ENCODE assay signal across 9 cellular contexts in the genomic region with DNA sequence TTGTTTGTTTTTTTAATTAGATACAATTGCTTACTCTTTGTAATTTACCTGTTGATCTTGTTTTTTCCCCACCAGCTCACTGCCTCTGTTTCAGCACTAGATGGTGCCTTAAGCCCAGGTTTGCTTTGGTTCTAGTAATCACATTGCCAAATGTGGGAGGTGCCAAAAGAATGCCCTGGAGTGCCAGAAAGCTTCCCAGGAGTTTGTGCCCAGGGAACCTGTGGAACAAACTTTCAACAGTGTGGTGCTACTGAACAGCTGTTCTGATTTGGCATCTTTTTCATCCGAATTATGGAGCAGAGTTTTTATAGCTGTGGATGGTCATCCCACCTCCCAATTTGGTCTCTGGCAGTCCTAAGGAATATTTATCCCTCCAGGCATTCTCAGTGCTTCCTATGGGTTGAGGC.
DNase-seq lines count a peak whose midpoint lies in the region; ATAC-seq and TF ChIP-seq lines count a peak whose summit lies in the region.
"Had no signal": no experiment of that assay in that cellular context is flagged by ENCODE, and none has a peak within 500 bp of the region (broad histone marks: within the 10 kb centered on the region; RNA-seq: fewer than 3 reads in every experiment).

No MANE protein-coding gene starts in this region.

- no peak for TF ChIP-seq EP300 in sigmoid colon (IDR thresholded peaks at IDR 0.05)

- H3K79me2 ChIP-seq in OCI-LY7 (ENCODE audit: insufficient read depth, low read depth, low read length) = no peaks in the 10 kb centered on the region

- TF ChIP-seq POLR2A in sigmoid colon (IDR thresholded peaks at IDR 0.05) = no peak
- no peak for TF ChIP-seq POLR2A in Peyer's patch (IDR thresholded peaks at IDR 0.05)

- no peak for ATAC-seq in GM18861 (IDR thresholded peaks at IDR 0.05; ENCODE audit: unreplicated experiment)

- H3K36me3 ChIP-seq in OCI-LY7 (ENCODE audit: insufficient read depth, low read length) (no peaks in the 10 kb centered on the region), sigmoid colon (no peaks in the 10 kb centered on the region), Peyer's patch (no peaks in the 10 kb centered on the region)

- H2AFZ ChIP-seq in OCI-LY7 (ENCODE audit: low read length) = no peak overlapping the region

- DNase-seq in DMS153 treated with DMSO at 0.1 percent for 48 hours (lab: John Stamatoyannopoulos, UW; ENCODE audit: unreplicated experiment) = peak; percentile 0
- no peak for DNase-seq in DMS153 (lab: John Stamatoyannopoulos, UW)
- DNase-seq in OCI-LY7 (ENCODE audit: low spot score) = peak; percentile 3
- peak; percentile 37 for DNase-seq in fibroblast of villous mesenchyme (ENCODE audit: low read depth)
- DNase-seq in retinal pigment epithelial cell (ENCODE audit: low read depth) = peak; percentile 26
- DNase-seq in sigmoid colon = no peak
- no peak for DNase-seq in Peyer's patch
- DNase-seq: NCI-H1694 had no signal

- H4K20me1 ChIP-seq in OCI-LY7 (ENCODE audit: insufficient read depth, low read length) = no peaks in the 10 kb centered on the region

- CTCF ChIA-PET in OCI-LY7 (lab: Charles Lee; ENCODE audit: unreplicated experiment) = no interaction called here

- H3K4me1 ChIP-seq in OCI-LY7 (ENCODE audit: insufficient read depth, low read length, poor library complexity, severe bottlenecking) = no peaks in the 10 kb centered on the region
- H3K4me1 ChIP-seq in sigmoid colon = no peaks in the 10 kb centered on the region
- no peaks in the 10 kb centered on the region for H3K4me1 ChIP-seq in Peyer's patch

- H3K9me2 ChIP-seq in OCI-LY7 (ENCODE audit: insufficient read depth, low read length) = no peaks in the 10 kb centered on the region

- intact Hi-C loops in OCI-LY7 (cut with micrococcal nuclease; ENCODE audit: unreplicated experiment) (no loop called here), sigmoid colon (cut with DNase I) (no loop called here)

- H3K4me3 ChIP-seq in OCI-LY7 (ENCODE audit: low read depth, low read length, poor library complexity, severe bottlenecking) = no peak overlapping the region
- H3K4me3 ChIP-seq in fibroblast of villous mesenchyme (ENCODE audit: low read depth, low read length) = no peak overlapping the region
- H3K4me3 ChIP-seq in retinal pigment epithelial cell (ENCODE audit: low read length) = no peak overlapping the region
- no peak overlapping the region for H3K4me3 ChIP-seq in sigmoid colon
- H3K4me3 ChIP-seq in Peyer's patch = no peak overlapping the region

- H3K9me3 ChIP-seq in OCI-LY7 (ENCODE audit: low read length) (no peaks in the 10 kb centered on the region), sigmoid colon (no peaks in the 10 kb centered on the region), Peyer's patch (no peaks in the 10 kb centered on the region)

- POLR2A ChIA-PET in OCI-LY7 (lab: Charles Lee) = interaction anchor here (0.7 to 1.3 kb wide), 2 partner anchors 9 to 1197 kb away, joined by 4 read pairs; no protein-coding TSS in a partner anchor

- H3K27ac ChIP-seq in OCI-LY7 (ENCODE audit: low read depth, low read length, poor library complexity, severe bottlenecking) (no peak overlapping the region), sigmoid colon (no peak overlapping the region), Peyer's patch (no peak overlapping the region)

- no TSS peak for BruUV-seq in OCI-LY7 (replicated peaks; lab: Mats Ljungman, UMichigan)

- peak; percentile 65 for TF ChIP-seq CTCF in OCI-LY7 (conservative IDR thresholded peaks at IDR 0.05; ENCODE audit: low read length)
- peak; percentile 60 for TF ChIP-seq CTCF in fibroblast of villous mesenchyme (IDR thresholded peaks at IDR 0.05; ENCODE audit: insufficient read depth, low read depth, low read length)
- peak; percentile 77 for TF ChIP-seq CTCF in retinal pigment epithelial cell (conservative IDR thresholded peaks at IDR 0.05; ENCODE audit: low read depth, low read length)
- no peak for TF ChIP-seq CTCF in sigmoid colon (IDR thresholded peaks at IDR 0.05)
- no peak for TF ChIP-seq CTCF in Peyer's patch (IDR thresholded peaks at IDR 0.05)

- H3K4me2 ChIP-seq in OCI-LY7 (ENCODE audit: low read length) = no peak overlapping the region

- 55 to 62% methylated on average over 1 of the region's 1 CpG for WGBS in sigmoid colon, 2 donors

- no peaks in the 10 kb centered on the region for H3K27me3 ChIP-seq in sigmoid colon
- no peaks in the 10 kb centered on the region for H3K27me3 ChIP-seq in Peyer's patch

Comparison
In these comparisons a context has a peak if more than half of its experiments do, and no peak if none do; other contexts are left out.
1. DNase-seq: peak in DMS153 treated with DMSO at 0.1 percent for 48 hours (single experiment), OCI-LY7 (single experiment), fibroblast of villous mesenchyme (single experiment) and retinal pigment epithelial cell (single experiment); none in DMS153 (single experiment), sigmoid colon (single experiment) and Peyer's patch (0 of 3).
2. CTCF ChIP-seq: peak in OCI-LY7 (single experiment), fibroblast of villous mesenchyme (single experiment) and retinal pigment epithelial cell (single experiment); none in sigmoid colon (0 of 4) and Peyer's patch (0 of 6).